Comparison of ENCODE assay signal across 8 cellular contexts in genomic region chr1:53738205-53739108, GRCh38. TPM values are rescaled to one million over a fixed set of nuclear protein-coding genes. Genes with fewer than 3 reads are reported as not detected.
A peak's percentile ranks its signal among the peaks of the same experiment; 100 is the strongest.
DNase-seq lines count a peak whose midpoint lies in the region; ATAC-seq and TF ChIP-seq lines count a peak whose summit lies in the region.

No MANE protein-coding gene starts in this region.

- H3K27ac ChIP-seq in iPS DF 6.9 (ENCODE audit: low read length), result no peak overlapping the region
- H3K27ac ChIP-seq in spleen, result no peak overlapping the region

- H3K27me3 Mint-ChIP-seq in activated T-helper 1 cell treated with anti-CD3 and anti-CD28 coated beads, Interleukin-12 subunit alpha, Interleukin-12 subunit beta, Interleukin-2, Interleukin-4 antibody, amounts not matched to agents 30 ng/mL and 10 ng/mL and 1 ng/mL, durations not matched to agents 14 hours and 24 hours and 36 hours (ENCODE audit: insufficient read depth), result peaks cover 64% of the 10 kb centered on the region

- H3K4me3 Mint-ChIP-seq in activated T-helper 1 cell treated with anti-CD3 and anti-CD28 coated beads, Interleukin-12 subunit alpha, Interleukin-12 subunit beta, Interleukin-2, Interleukin-4 antibody, amounts not matched to agents 30 ng/mL and 10 ng/mL and 1 ng/mL, durations not matched to agents 14 hours and 24 hours and 36 hours, result peak overlapping the region; percentile 26

- no peak overlapping the region for H3K27ac Mint-ChIP-seq in activated T-helper 1 cell treated with anti-CD3 and anti-CD28 coated beads, Interleukin-12 subunit alpha, Interleukin-12 subunit beta, Interleukin-2, Interleukin-4 antibody, amounts not matched to agents 30 ng/mL and 10 ng/mL and 1 ng/mL, durations not matched to agents 14 hours and 24 hours and 36 hours

- TF ChIP-seq CTCF in spleen (IDR thresholded peaks at IDR 0.05 in 8 of 11, conservative IDR thresholded peaks at IDR 0.05 in 3 of 11), result no peak

- no CpG with 5 or more reads among the region's 101 CpGs for WGBS in iPS DF 6.9 (ENCODE audit: insufficient coverage, insufficient read length)
- 1 to 7% (median 2%) methylated on average over 39 to 101 of the region's 101 CpGs for WGBS in spleen, 5 donors

- H3K4me3 ChIP-seq in iPS DF 6.9 (ENCODE audit: low read length) (peak overlapping the region; percentile 45; the same call in 1 of the 2 replicates), spleen (peak overlapping the region; percentile 45 to 82 (median 58))

- peaks cover 2% of the 10 kb centered on the region for H3K36me3 Mint-ChIP-seq in activated T-helper 1 cell treated with anti-CD3 and anti-CD28 coated beads, Interleukin-12 subunit alpha, Interleukin-12 subunit beta, Interleukin-2, Interleukin-4 antibody, amounts not matched to agents 30 ng/mL and 10 ng/mL and 1 ng/mL, durations not matched to agents 14 hours and 24 hours and 36 hours (ENCODE audit: low read depth)

- H3K4me1 Mint-ChIP-seq in activated T-helper 1 cell treated with anti-CD3 and anti-CD28 coated beads, Interleukin-12 subunit alpha, Interleukin-12 subunit beta, Interleukin-2, Interleukin-4 antibody, amounts not matched to agents 30 ng/mL and 10 ng/mL and 1 ng/mL, durations not matched to agents 14 hours and 24 hours and 36 hours (ENCODE audit: low read depth), result no peaks in the 10 kb centered on the region

- intact Hi-C loops in activated T-helper 1 cell treated with anti-CD3 and anti-CD28 coated beads, Interleukin-12 subunit alpha, Interleukin-12 subunit beta, Interleukin-2, Interleukin-4 antibody, amounts not matched to agents 30 ng/mL and 10 ng/mL and 1 ng/mL, durations not matched to agents 14 hours and 24 hours and 36 hours (cut with micrococcal nuclease), result loop anchor here (1.0 to 2.0 kb wide), 2 partner anchors 28 to 99 kb away; no protein-coding TSS in a partner anchor
- intact Hi-C loops in spleen (cut with DNase I; ENCODE audit: low total_unique reads), result no loop called here

- H3K27me3 ChIP-seq in iPS DF 6.9 (ENCODE audit: control insufficient read depth, insufficient read depth, low read length) (peaks cover 45% of the 10 kb centered on the region), spleen (replicated peaks in 1 of 7) (peaks cover 0 to 92% (median 38%) of the 10 kb centered on the region in 7 donors)

- DNase-seq in ELR (ENCODE audit: low read depth) (peak; percentile 13), iPS DF 6.9 (ENCODE audit: low read depth, low spot score) (no peak), spleen (no peak), SHP77 treated with DMSO at 0.1 percent for 48 hours (lab: John Stamatoyannopoulos, UW) (no peak), DMS114 treated with DMSO at 0.1 percent for 48 hours (lab: John Stamatoyannopoulos, UW; ENCODE audit: unreplicated experiment) (no peak)
- DNase-seq in activated T-helper 1 cell treated with anti-CD3 and anti-CD28 coated beads, Interleukin-12 subunit alpha, Interleukin-12 subunit beta, Interleukin-2, Interleukin-4 antibody, amounts not matched to agents 30 ng/mL and 10 ng/mL and 1 ng/mL, durations not matched to agents 14 hours and 24 hours and 36 hours (ENCODE audit: low spot score), result no peak
- DNase-seq in activated CD4-positive, CD25-positive, alpha-beta regulatory T cell (lab: John Stamatoyannopoulos, UW), result no peak

- H3K36me3 ChIP-seq in iPS DF 6.9 (ENCODE audit: control insufficient read depth, insufficient read depth, low read length), result no peaks in the 10 kb centered on the region
- H3K36me3 ChIP-seq in spleen, result no peaks in the 10 kb centered on the region

- H3K4me1 ChIP-seq in iPS DF 6.9 (ENCODE audit: control insufficient read depth, insufficient read depth, low read length) (peaks cover 7% of the 10 kb centered on the region), spleen (peaks cover 11 to 30% (median 23%) of the 10 kb centered on the region in 6 donors)

- peaks cover 9% of the 10 kb centered on the region for H3K9me3 Mint-ChIP-seq in activated T-helper 1 cell treated with anti-CD3 and anti-CD28 coated beads, Interleukin-12 subunit alpha, Interleukin-12 subunit beta, Interleukin-2, Interleukin-4 antibody, amounts not matched to agents 30 ng/mL and 10 ng/mL and 1 ng/mL, durations not matched to agents 14 hours and 24 hours and 36 hours

- peak; percentile 11 for ATAC-seq in HG02588 (IDR thresholded peaks at IDR 0.05; ENCODE audit: unreplicated experiment)

- TF ChIP-seq POLR2A in spleen (IDR thresholded peaks at IDR 0.05), result no peak

- H3K9me3 ChIP-seq in iPS DF 6.9 (ENCODE audit: control insufficient read depth, insufficient read depth, low read length) (no peaks in the 10 kb centered on the region), spleen (peaks cover 0 to 12% (median 3%) of the 10 kb centered on the region in 8 donors)

RNA-seq across cellular contexts. Expression of gene GLIS1, which starts 0.5 kb away (rescaled TPM):
- total RNA-seq in activated T-helper 1 cell treated with anti-CD3 and anti-CD28 coated beads, Interleukin-12 subunit alpha, Interleukin-12 subunit beta, Interleukin-2, Interleukin-4 antibody, amounts not matched to agents 30 ng/mL and 10 ng/mL and 1 ng/mL, durations not matched to agents 14 hours and 24 hours and 36 hours, result 0.05 TPM in 1 of 2 replicates, not detected in the other
- under 1 TPM in 3 of 7 donors, not detected in 4; 0.13 to 0.39 (median 0.28) TPM for total RNA-seq in spleen
- polyA plus RNA-seq in spleen, result under 1 TPM in 2 of 3 donors, not detected in 1; 0.04 to 0.26 TPM
